Comparison of ENCODE assay signal across 8 cellular contexts in genomic region chr18:63969965-63970802, GRCh38. TPM values are rescaled to one million over a fixed set of nuclear protein-coding genes. Genes with fewer than 3 reads are reported as not detected.
DNase-seq lines count a peak whose midpoint lies in the region; TF ChIP-seq lines count a peak whose summit lies in the region.

SERPINB8 (plus strand) TSS chr18:63970081; CDS start chr18:63978309, 8,228 bp downstream.

- no peaks in the 10 kb centered on the region for H3K9me3 ChIP-seq in MG63
- no peaks in the 10 kb centered on the region for H3K9me3 ChIP-seq in SJSA1 (replicated peaks)
- no peaks in the 10 kb centered on the region for H3K9me3 ChIP-seq in suprapubic skin

- 0% methylated on average over 48 of the region's 62 CpGs for WGBS in suprapubic skin

- peaks cover 36% of the 10 kb centered on the region for H3K4me1 Mint-ChIP-seq in activated naive CD4-positive, alpha-beta T cell treated with anti-CD3 and anti-CD28 coated beads, Interleukin-2, amount 50 U/mL, for 24 hours

- H3K36me3 ChIP-seq in H7 (replicated peaks; ENCODE audit: control insufficient read depth, insufficient read depth, low read length) (no peaks in the 10 kb centered on the region), MG63 (0 out of 2 replicates have a peak, but pooled peaks cover 2% of the 10 kb centered on the region), SJSA1 (peaks cover 14% of the 10 kb centered on the region), suprapubic skin (no peaks in the 10 kb centered on the region)

- TF ChIP-seq EP300 in suprapubic skin (IDR thresholded peaks at IDR 0.05), result no peak

- no peaks in the 10 kb centered on the region for H3K36me3 Mint-ChIP-seq in activated naive CD4-positive, alpha-beta T cell treated with anti-CD3 and anti-CD28 coated beads, Interleukin-2, amount 50 U/mL, for 24 hours

- no peaks in the 10 kb centered on the region for H3K27me3 Mint-ChIP-seq in activated naive CD4-positive, alpha-beta T cell treated with anti-CD3 and anti-CD28 coated beads, Interleukin-2, amount 50 U/mL, for 24 hours

- peak within 1 kb of the TSS; percentile 97 for H3K27ac Mint-ChIP-seq in activated naive CD4-positive, alpha-beta T cell treated with anti-CD3 and anti-CD28 coated beads, Interleukin-2, amount 50 U/mL, for 24 hours

- peak within 1 kb of the TSS; percentile 98 for H3K4me3 Mint-ChIP-seq in activated naive CD4-positive, alpha-beta T cell treated with anti-CD3 and anti-CD28 coated beads, Interleukin-2, amount 50 U/mL, for 24 hours

- peak within 1 kb of the TSS; percentile 71 for H3K4me3 ChIP-seq in H7 (ENCODE audit: insufficient read depth, low read depth, low read length)
- H3K4me3 ChIP-seq in MG63, result peak within 1 kb of the TSS; percentile 92
- H3K4me3 ChIP-seq in SJSA1, result peak within 1 kb of the TSS; percentile 81
- peak within 1 kb of the TSS; percentile 89 for H3K4me3 ChIP-seq in suprapubic skin

- H3K27ac ChIP-seq in SJSA1 (peak within 1 kb of the TSS; percentile 100), suprapubic skin (peak within 1 kb of the TSS; percentile 100)

- TF ChIP-seq CTCF in suprapubic skin (IDR thresholded peaks at IDR 0.05), result no peak

- H3K4me1 ChIP-seq in SJSA1 (replicated peaks), result peaks cover 26% of the 10 kb centered on the region
- peaks cover 24% of the 10 kb centered on the region for H3K4me1 ChIP-seq in suprapubic skin

- TF ChIP-seq POLR2A in suprapubic skin (IDR thresholded peaks at IDR 0.05), result peak in 1 of 2 donors; percentile 67

- no peaks in the 10 kb centered on the region for H3K9me3 Mint-ChIP-seq in activated naive CD4-positive, alpha-beta T cell treated with anti-CD3 and anti-CD28 coated beads, Interleukin-2, amount 50 U/mL, for 24 hours

- DNase-seq in EH (ENCODE audit: low read depth), result peak; percentile 96
- DNase-seq in H7, result peak; percentile 92
- DNase-seq in MG63, result peak; percentile 95
- DNase-seq in SJSA1 (ENCODE audit: low read depth in 1 of 2, low spot score in 2 of 2), result peak; percentile 97 to 98
- DNase-seq in glomerular endothelial cell (ENCODE audit: extremely low read depth, low read depth, low spot score), result peak; percentile 27
- peak; percentile 92 for DNase-seq in occipital lobe (lab: John Stamatoyannopoulos, UW)
- DNase-seq in suprapubic skin (ENCODE audit: low spot score in 2 of 2), result peak; percentile 96 to 97

- H3K27me3 ChIP-seq in H7 (ENCODE audit: control insufficient read depth, insufficient read depth, low read length), result peaks cover 16% of the 10 kb centered on the region
- H3K27me3 ChIP-seq in MG63, result no peaks in the 10 kb centered on the region
- no peaks in the 10 kb centered on the region for H3K27me3 ChIP-seq in SJSA1 (replicated peaks)
- no peaks in the 10 kb centered on the region for H3K27me3 ChIP-seq in suprapubic skin

RNA-seq across cellular contexts. Expression of gene SERPINB8, which starts in this region (rescaled TPM):
- 0.07 and 1.6 TPM in 2 replicates for total RNA-seq in H7 (2014; rRNA removed; shearing (Covaris generic))
- 2.8 and 3.9 TPM in 2 replicates for total RNA-seq in MG63 (2014; rRNA removed; shearing (Covaris generic); ENCODE audit: low replicate concordance)
- total RNA-seq in SJSA1 (2014; rRNA removed; shearing (Covaris generic)), result 27.2 and 28.6 TPM in 2 replicates
- total RNA-seq in glomerular endothelial cell (18.3 and 21.0 TPM in 2 replicates), occipital lobe (1.1 TPM), suprapubic skin (10 to 100 TPM; 47.3 to 64.2 (median 60.5) TPM)

Comparison
In these comparisons a context has a peak if more than half of its experiments do, and no peak if none do; other contexts are left out.
1. Peak in every context shown above with its lines: DNase-seq, H3K4me3 ChIP-seq and H3K27ac ChIP-seq.
2. DNase-seq: peak in every context shown above with its lines; median percentile 98 in SJSA1; 96 in suprapubic skin; 96 in EH; 95 in MG63; 92 in H7; 92 in occipital lobe; 27 in glomerular endothelial cell.